ENCODE assay signal across 9 cellular contexts in the genomic region with DNA sequence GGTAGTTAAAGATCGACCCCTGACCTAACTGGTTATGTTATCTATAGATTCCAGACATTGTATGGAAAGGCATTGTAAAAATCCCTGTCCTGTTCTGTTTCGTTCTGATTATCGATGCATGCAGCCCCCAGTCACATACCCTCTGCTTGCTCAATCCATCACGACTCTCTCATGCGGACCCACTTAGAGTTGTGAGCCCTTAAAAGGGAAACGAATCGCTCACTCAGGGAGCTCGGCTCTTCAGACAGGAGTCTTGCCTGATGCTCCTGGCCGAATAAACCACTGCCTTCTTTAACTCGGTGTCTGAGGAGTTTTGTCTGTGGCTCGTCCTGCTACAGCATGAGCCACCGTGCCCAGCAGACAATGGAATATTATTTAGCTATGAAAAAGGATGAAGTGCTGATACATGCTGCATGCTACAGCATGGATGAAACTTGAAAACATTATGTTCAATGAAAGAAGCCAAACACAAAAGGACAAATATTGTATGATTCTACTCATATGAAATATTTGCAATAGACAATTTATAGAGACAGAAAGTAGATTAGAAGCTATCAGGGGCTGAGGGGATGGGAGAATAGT. TPM values are rescaled to one million over a fixed set of nuclear protein-coding genes. Genes with fewer than 3 reads are reported as not detected.
DNase-seq lines count a peak whose midpoint lies in the region; ATAC-seq and TF ChIP-seq lines count a peak whose summit lies in the region.
"Had no signal": no experiment of that assay in that cellular context is flagged by ENCODE, and none has a peak within 500 bp of the region (broad histone marks: within the 10 kb centered on the region; RNA-seq: fewer than 3 reads in every experiment).

No MANE protein-coding gene starts in this region.

- H3K14ac ChIP-seq in trophoblast cell (ENCODE audit: low read length) = no peak overlapping the region

- H3K36me3 ChIP-seq in DOHH2 (ENCODE audit: control insufficient read depth, low read length) (no peaks in the 10 kb centered on the region), MM.1S (replicated peaks; ENCODE audit: insufficient read depth, low read length) (no peaks in the 10 kb centered on the region), trophoblast cell (ENCODE audit: control insufficient read depth in 1 of 2, insufficient read depth in 2 of 2, low read length in 2 of 2) (no peaks in the 10 kb centered on the region)

- peak overlapping the region; percentile 8 for H2BK120ac ChIP-seq in trophoblast cell (ENCODE audit: insufficient read depth, low read length, poor library complexity)

- no peak overlapping the region for H3K23ac ChIP-seq in trophoblast cell (ENCODE audit: low read length)

- H3K9ac ChIP-seq in MM.1S (ENCODE audit: low read length) (0 out of 2 replicates have a peak overlapping the region, but pooled peaks have one; percentile 11), trophoblast cell (ENCODE audit: low read length) (no peak overlapping the region)

- no peak overlapping the region for H4K12ac ChIP-seq in trophoblast cell (ENCODE audit: low read depth, low read length)

- H3K4ac ChIP-seq in trophoblast cell (ENCODE audit: low read depth, low read length) = no peak overlapping the region

- no peak overlapping the region for H2BK5ac ChIP-seq in trophoblast cell (ENCODE audit: low read depth, low read length, poor library complexity)

- H3K9me2 ChIP-seq in DOHH2 (replicated peaks; ENCODE audit: control insufficient read depth, low read length) (no peaks in the 10 kb centered on the region), MM.1S (replicated peaks; ENCODE audit: insufficient read depth, low read length) (no peaks in the 10 kb centered on the region)

- H2BK12ac ChIP-seq in trophoblast cell (ENCODE audit: low read length) = no peak overlapping the region

- peaks cover 31% of the 10 kb centered on the region for H3K27me3 ChIP-seq in DOHH2 (ENCODE audit: control insufficient read depth, low read length)
- peaks cover 46% of the 10 kb centered on the region for H3K27me3 ChIP-seq in MM.1S (replicated peaks; ENCODE audit: insufficient read depth, low read length)
- H3K27me3 ChIP-seq in trophoblast cell (ENCODE audit: insufficient read depth, low read length) = no peaks in the 10 kb centered on the region

- H2AFZ ChIP-seq in MM.1S (ENCODE audit: low read length) = peak overlapping the region; percentile 41
- no peak overlapping the region for H2AFZ ChIP-seq in trophoblast cell (ENCODE audit: insufficient read depth, low read length, poor library complexity)

- H4K8ac ChIP-seq in trophoblast cell (ENCODE audit: low read depth, low read length) = no peak overlapping the region

- WGBS in trophoblast cell (ENCODE audit: extremely low coverage, insufficient coverage, insufficient read length) = no CpG with 5 or more reads among the region's 12 CpGs

- H3K27ac ChIP-seq in DOHH2 (ENCODE audit: low read depth, low read length) = no peak overlapping the region
- no peak overlapping the region for H3K27ac ChIP-seq in MM.1S (ENCODE audit: low read length)
- H3K27ac ChIP-seq in coronary artery = no peak overlapping the region
- H3K27ac ChIP-seq in trophoblast cell (ENCODE audit: low read depth, low read length) = peak overlapping the region; percentile 78
- H3K27ac ChIP-seq: epithelial cell of prostate had no signal

- DNase-seq in MM.1S = no peak
- DNase-seq in coronary artery (ENCODE audit: low spot score) = no peak
- DNase-seq in trophoblast cell = peak; percentile 52 to 73
- no peak for DNase-seq in T1000 (lab: John Stamatoyannopoulos, UW)
- DNase-seq in hippocampal formation (lab: John Stamatoyannopoulos, UW) = no peak

- ATAC-seq in HG03432 (IDR thresholded peaks at IDR 0.05; ENCODE audit: unreplicated experiment) (no peak), HG02870 (IDR thresholded peaks at IDR 0.05; ENCODE audit: unreplicated experiment) (no peak)

- no peaks in the 10 kb centered on the region for H3K79me1 ChIP-seq in trophoblast cell (ENCODE audit: low read length)

- no peaks in the 10 kb centered on the region for H4K20me1 ChIP-seq in DOHH2 (ENCODE audit: control insufficient read depth, insufficient read depth, low read depth, low read length)
- H4K20me1 ChIP-seq in MM.1S (ENCODE audit: insufficient read depth, low read length) = no peaks in the 10 kb centered on the region

- no peak overlapping the region for H2AK5ac ChIP-seq in trophoblast cell (ENCODE audit: low read length)

- H3K4me2 ChIP-seq in DOHH2 (ENCODE audit: low read length) (peak overlapping the region; percentile 52), MM.1S (ENCODE audit: low read depth, low read length) (peak overlapping the region; percentile 72), trophoblast cell (ENCODE audit: low read length) (no peak overlapping the region)

- TF ChIP-seq CTCF in DOHH2 (IDR thresholded peaks at IDR 0.05; ENCODE audit: low read depth, low read length, poor library complexity, severe bottlenecking) (no peak), MM.1S (IDR thresholded peaks at IDR 0.05; ENCODE audit: low read length) (no peak), coronary artery (IDR thresholded peaks at IDR 0.05) (no peak)

- H3K18ac ChIP-seq in trophoblast cell (ENCODE audit: low read length) = no peak overlapping the region

- H3K9me3 ChIP-seq in DOHH2 (ENCODE audit: control insufficient read depth, insufficient read depth, low read length) (no peaks in the 10 kb centered on the region), MM.1S (replicated peaks; ENCODE audit: insufficient read depth, low read length) (no peaks in the 10 kb centered on the region), trophoblast cell (ENCODE audit: insufficient read depth, low read depth, low read length) (no peaks in the 10 kb centered on the region)

- peaks cover 5% of the 10 kb centered on the region for H3K4me1 ChIP-seq in DOHH2 (ENCODE audit: control insufficient read depth, low read length)
- H3K4me1 ChIP-seq in MM.1S (ENCODE audit: low read length) = no peaks in the 10 kb centered on the region
- peaks cover 0 to 3% of the 10 kb centered on the region in 2 experiments for H3K4me1 ChIP-seq in trophoblast cell (ENCODE audit: control insufficient read depth in 1 of 2, insufficient read depth in 2 of 2, low read length in 2 of 2)

- no peak overlapping the region for H4K91ac ChIP-seq in trophoblast cell (ENCODE audit: low read depth, low read length)

- H3K4me3 ChIP-seq in DOHH2 (ENCODE audit: low read length) (peak overlapping the region; percentile 53), MM.1S (ENCODE audit: low read length) (peak overlapping the region; percentile 48), coronary artery (peak overlapping the region; percentile 18), trophoblast cell (ENCODE audit: low read depth, low read length) (no peak overlapping the region)

- H3K79me2 ChIP-seq in DOHH2 (ENCODE audit: control insufficient read depth, low read length) (no peaks in the 10 kb centered on the region), MM.1S (ENCODE audit: low read length) (no peaks in the 10 kb centered on the region), trophoblast cell (ENCODE audit: control insufficient read depth, insufficient read depth, low read length, poor library complexity) (no peaks in the 10 kb centered on the region)

- no peaks in the 10 kb centered on the region for H3F3A ChIP-seq in DOHH2 (ENCODE audit: control insufficient read depth, insufficient read depth)
- H3F3A ChIP-seq in MM.1S (ENCODE audit: insufficient read depth, low read length) = no peaks in the 10 kb centered on the region

RNA-seq across cellular contexts. Expression of a gene that starts 12.0 kb away (rescaled TPM):
- not detected in 2 replicates for polyA plus RNA-seq in trophoblast cell (2013)

RNA-seq across cellular contexts. Expression of a gene that starts 16.7 kb away (rescaled TPM):
- polyA plus RNA-seq in trophoblast cell (2013) = 31.8 and 32.0 TPM in 2 replicates

RNA-seq across cellular contexts. Expression of a gene that starts 31.6 kb away (rescaled TPM):
- 191 and 202 TPM in 2 replicates for polyA plus RNA-seq in trophoblast cell (2013)

RNA-seq across cellular contexts. Expression of a gene that starts 47.6 kb away (rescaled TPM):
- polyA plus RNA-seq in trophoblast cell (2013) = 34.1 and 35.7 TPM in 2 replicates

Comparison
In these comparisons a context has a peak if more than half of its experiments do, and no peak if none do; other contexts are left out.
1. DNase-seq: peak in trophoblast cell (2 of 2); none in MM.1S (single experiment), coronary artery (single experiment), T1000 (single experiment) and hippocampal formation (0 of 2).